Comparison of ENCODE assay signal across 11 cellular contexts in the genomic region with DNA sequence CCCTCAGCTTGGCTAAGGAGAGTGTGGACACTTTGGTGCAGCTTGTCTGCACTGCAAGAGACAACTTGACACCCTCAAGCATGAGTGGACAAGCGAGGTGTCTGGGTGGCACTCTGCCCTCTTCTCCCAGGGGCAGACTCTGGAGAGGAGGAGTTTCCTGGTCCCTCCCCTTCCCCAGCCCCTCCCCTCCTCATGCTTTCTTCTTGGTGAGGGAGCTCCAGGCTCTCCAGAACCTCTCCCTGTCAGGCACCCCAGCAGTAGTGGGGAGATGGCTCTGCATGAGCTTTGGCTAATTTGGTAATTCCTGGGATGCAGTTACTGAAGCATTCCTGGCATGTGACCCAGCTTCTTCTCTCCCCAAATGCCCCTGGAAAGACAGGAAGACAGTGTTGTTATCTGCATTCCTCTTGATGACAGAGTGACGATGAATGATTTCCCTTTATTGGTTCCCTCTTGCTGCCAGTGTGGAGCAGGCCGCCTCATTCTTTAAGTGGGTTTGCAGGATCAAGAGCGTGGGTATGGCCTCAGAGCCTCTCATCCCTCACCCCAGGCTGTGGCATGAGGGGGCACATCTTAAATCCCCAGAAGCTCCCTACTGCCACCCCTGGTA.
DNase-seq lines count a peak whose midpoint lies in the region; ATAC-seq and TF ChIP-seq lines count a peak whose summit lies in the region.
"Had no signal": no experiment of that assay in that cellular context is flagged by ENCODE, and none has a peak within 500 bp of the region (broad histone marks: within the 10 kb centered on the region; RNA-seq: fewer than 3 reads in every experiment).

No MANE protein-coding gene starts in this region.

- peaks cover 0 to 100% (median 0%) of the 10 kb centered on the region in 11 experiments; a peak in 8 of 22 replicates for H4K20me1 ChIP-seq in BLaER1 treated with 17β-estradiol and CSF1 and Interleukin-3, amounts not matched to agents 10 nM and 100 nM
- no peaks in the 10 kb centered on the region for H4K20me1 ChIP-seq in osteoblast (ENCODE audit: insufficient read depth, low read length)

- intact Hi-C loops in activated T-helper 1 cell treated with anti-CD3 and anti-CD28 coated beads, Interleukin-12 subunit alpha, Interleukin-12 subunit beta, Interleukin-2, Interleukin-4 antibody, amounts not matched to agents 30 ng/mL and 10 ng/mL and 1 ng/mL, durations not matched to agents 14 hours and 24 hours and 36 hours (cut with micrococcal nuclease), result no loop called here

- H3K27ac Mint-ChIP-seq in activated T-helper 1 cell treated with anti-CD3 and anti-CD28 coated beads, Interleukin-12 subunit alpha, Interleukin-12 subunit beta, Interleukin-2, Interleukin-4 antibody, amounts not matched to agents 30 ng/mL and 10 ng/mL and 1 ng/mL, durations not matched to agents 14 hours and 24 hours and 36 hours, result no peak overlapping the region

- H3K36me3 Mint-ChIP-seq in activated T-helper 1 cell treated with anti-CD3 and anti-CD28 coated beads, Interleukin-12 subunit alpha, Interleukin-12 subunit beta, Interleukin-2, Interleukin-4 antibody, amounts not matched to agents 30 ng/mL and 10 ng/mL and 1 ng/mL, durations not matched to agents 14 hours and 24 hours and 36 hours (ENCODE audit: low read depth), result peaks cover 34% of the 10 kb centered on the region

- TF ChIP-seq CTCF in osteoblast (IDR thresholded peaks at IDR 0.05; ENCODE audit: extremely low read depth, low read depth, low read length) (peak; percentile 15), WERI-Rb-1 (IDR thresholded peaks at IDR 0.05; ENCODE audit: low read depth, low read length) (no peak)

- H3K4me3 Mint-ChIP-seq in activated T-helper 1 cell treated with anti-CD3 and anti-CD28 coated beads, Interleukin-12 subunit alpha, Interleukin-12 subunit beta, Interleukin-2, Interleukin-4 antibody, amounts not matched to agents 30 ng/mL and 10 ng/mL and 1 ng/mL, durations not matched to agents 14 hours and 24 hours and 36 hours, result no peak overlapping the region

- peaks cover 11% of the 10 kb centered on the region for H3K79me2 ChIP-seq in osteoblast (ENCODE audit: insufficient read depth, low read length)
- H3K79me2 ChIP-seq: parathyroid adenoma had no signal

- H3K4me2 ChIP-seq in BLaER1 treated with 17β-estradiol and CSF1 and Interleukin-3, amounts not matched to agents 10 nM and 100 nM, result peak overlapping the region; percentile 2 to 96 (median 48); a peak in 17 of 22 replicates
- peak overlapping the region; percentile 21 for H3K4me2 ChIP-seq in osteoblast (ENCODE audit: insufficient read depth, low read length)

- no peaks in the 10 kb centered on the region for H3K27me3 ChIP-seq in BLaER1 treated with 17β-estradiol and CSF1 and Interleukin-3, amounts not matched to agents 10 nM and 100 nM
- H3K27me3 ChIP-seq in osteoblast (ENCODE audit: insufficient read depth, low read length), result no peaks in the 10 kb centered on the region
- no peaks in the 10 kb centered on the region for H3K27me3 ChIP-seq in WERI-Rb-1 (ENCODE audit: insufficient read depth, low read depth, severe bottlenecking)

- H2AFZ ChIP-seq in osteoblast (ENCODE audit: low read length), result no peak overlapping the region
- H2AFZ ChIP-seq: parathyroid adenoma had no signal

- no peaks in the 10 kb centered on the region for H3K9me3 Mint-ChIP-seq in activated T-helper 1 cell treated with anti-CD3 and anti-CD28 coated beads, Interleukin-12 subunit alpha, Interleukin-12 subunit beta, Interleukin-2, Interleukin-4 antibody, amounts not matched to agents 30 ng/mL and 10 ng/mL and 1 ng/mL, durations not matched to agents 14 hours and 24 hours and 36 hours
- H3K9me3 Mint-ChIP-seq: activated naive CD4-positive, alpha-beta T cell treated with anti-CD3 and anti-CD28 coated beads, Interleukin-2, amount 50 U/mL, for 72 hours had no signal

- peaks cover 74 to 100% (median 97%) of the 10 kb centered on the region in 10 experiments for H3K4me1 ChIP-seq in BLaER1 treated with 17β-estradiol and CSF1 and Interleukin-3, amounts not matched to agents 10 nM and 100 nM
- H3K4me1 ChIP-seq in osteoblast (ENCODE audit: insufficient read depth, low read length), result peaks cover 66% of the 10 kb centered on the region

- H3K36me3 ChIP-seq in BLaER1 treated with 17β-estradiol and CSF1 and Interleukin-3, amounts not matched to agents 10 nM and 100 nM, result peaks cover 32 to 99% (median 86%) of the 10 kb centered on the region in 11 experiments
- no peaks in the 10 kb centered on the region for H3K36me3 ChIP-seq in SK-N-MC (ENCODE audit: insufficient read depth, low read length)
- peaks cover 40% of the 10 kb centered on the region for H3K36me3 ChIP-seq in osteoblast (ENCODE audit: insufficient read depth, low read length)
- no peaks in the 10 kb centered on the region for H3K36me3 ChIP-seq in WERI-Rb-1

- H3K9me3 ChIP-seq in BLaER1 treated with 17β-estradiol and CSF1 and Interleukin-3, amounts not matched to agents 10 nM and 100 nM (replicated peaks in 1 of 11), result no peaks in the 10 kb centered on the region
- H3K9me3 ChIP-seq in SK-N-MC (ENCODE audit: low read depth, low read length) (no peaks in the 10 kb centered on the region), osteoblast (ENCODE audit: low read depth, low read length) (no peaks in the 10 kb centered on the region), WERI-Rb-1 (ENCODE audit: severe bottlenecking) (no peaks in the 10 kb centered on the region)

- no peak for ATAC-seq in GM18517 (IDR thresholded peaks at IDR 0.05; ENCODE audit: unreplicated experiment)
- ATAC-seq: activated naive CD4-positive, alpha-beta T cell treated with anti-CD3 and anti-CD28 coated beads, Interleukin-2, amount 50 U/mL, for 72 hours had no signal

- H3K4me1 Mint-ChIP-seq in activated T-helper 1 cell treated with anti-CD3 and anti-CD28 coated beads, Interleukin-12 subunit alpha, Interleukin-12 subunit beta, Interleukin-2, Interleukin-4 antibody, amounts not matched to agents 30 ng/mL and 10 ng/mL and 1 ng/mL, durations not matched to agents 14 hours and 24 hours and 36 hours (ENCODE audit: low read depth), result peaks cover 2% of the 10 kb centered on the region

- no peak overlapping the region for H3K4me3 ChIP-seq in BLaER1 treated with 17β-estradiol and CSF1 and Interleukin-3, amounts not matched to agents 10 nM and 100 nM
- H3K4me3 ChIP-seq in SK-N-MC, result peak overlapping the region; percentile 44; the same call in 1 of the 2 replicates
- H3K4me3 ChIP-seq in osteoblast (ENCODE audit: insufficient read depth, low read length), result no peak overlapping the region
- H3K4me3 ChIP-seq in WERI-Rb-1 (ENCODE audit: low read depth, low read length), result no peak overlapping the region

- peak overlapping the region in 2 of 11 experiments; percentile 37 to 40; a peak in 2 of 22 replicates for H3K9ac ChIP-seq in BLaER1 treated with 17β-estradiol and CSF1 and Interleukin-3, amounts not matched to agents 10 nM and 100 nM
- H3K9ac ChIP-seq in SK-N-MC (ENCODE audit: insufficient read length), result no peak overlapping the region
- H3K9ac ChIP-seq: parathyroid adenoma had no signal

- peak overlapping the region in 7 of 11 experiments; percentile 4 to 55 (median 30); a peak in 8 of 22 replicates for H3K27ac ChIP-seq in BLaER1 treated with 17β-estradiol and CSF1 and Interleukin-3, amounts not matched to agents 10 nM and 100 nM
- H3K27ac ChIP-seq in SK-N-MC, result peak overlapping the region; percentile 71; the same call in 1 of the 2 replicates
- peak overlapping the region; percentile 98 for H3K27ac ChIP-seq in osteoblast (ENCODE audit: low read depth, low read length)
- no peak overlapping the region for H3K27ac ChIP-seq in WERI-Rb-1
- H3K27ac ChIP-seq: parathyroid adenoma had no signal

- H3K27me3 Mint-ChIP-seq in activated T-helper 1 cell treated with anti-CD3 and anti-CD28 coated beads, Interleukin-12 subunit alpha, Interleukin-12 subunit beta, Interleukin-2, Interleukin-4 antibody, amounts not matched to agents 30 ng/mL and 10 ng/mL and 1 ng/mL, durations not matched to agents 14 hours and 24 hours and 36 hours (ENCODE audit: insufficient read depth), result no peaks in the 10 kb centered on the region

- no peak for DNase-seq in SK-N-MC (ENCODE audit: low read depth, low spot score)
- DNase-seq in fibroblast of peridontal ligament (ENCODE audit: extremely low read depth), result peak; percentile 91
- peak; percentile 96 for DNase-seq in osteoblast (ENCODE audit: insufficient read length, low spot score, missing footprints)
- DNase-seq in WERI-Rb-1, result no peak
- DNase-seq in activated T-helper 1 cell treated with anti-CD3 and anti-CD28 coated beads, Interleukin-12 subunit alpha, Interleukin-12 subunit beta, Interleukin-2, Interleukin-4 antibody, amounts not matched to agents 30 ng/mL and 10 ng/mL and 1 ng/mL, durations not matched to agents 14 hours and 24 hours and 36 hours (ENCODE audit: low spot score), result no peak
- DNase-seq in activated naive CD4-positive, alpha-beta T cell treated with anti-CD3 and anti-CD28 coated beads, Interleukin-2, amount 50 U/mL, for 16 hours, result no peak
- DNase-seq: NK-92 treated with Interleukin-12 subunit alpha and Interleukin-12 subunit beta, amount 100 ng/mL, for 24 hours had no signal

Comparison
In these comparisons a context has a peak if more than half of its experiments do, and no peak if none do; other contexts are left out.
1. DNase-seq: peak in fibroblast of peridontal ligament (single experiment) and osteoblast (single experiment); none in SK-N-MC (single experiment), WERI-Rb-1 (single experiment), activated T-helper 1 cell treated with anti-CD3 and anti-CD28 coated beads, Interleukin-12 subunit alpha, Interleukin-12 subunit beta, Interleukin-2, Interleukin-4 antibody, amounts not matched to agents 30 ng/mL and 10 ng/mL and 1 ng/mL, durations not matched to agents 14 hours and 24 hours and 36 hours (single experiment) and activated naive CD4-positive, alpha-beta T cell treated with anti-CD3 and anti-CD28 coated beads, Interleukin-2, amount 50 U/mL, for 16 hours (single experiment).